ENCODE assay signal across 17 cellular contexts in genomic region chr4:147836807-147837206, GRCh38.
A peak's percentile ranks its signal among the peaks of the same experiment; 100 is the strongest.
DNase-seq lines count a peak whose midpoint lies in the region; ATAC-seq and TF ChIP-seq lines count a peak whose summit lies in the region.
"Had no signal": no experiment of that assay in that cellular context is flagged by ENCODE, and none has a peak within 500 bp of the region (broad histone marks: within the 10 kb centered on the region; RNA-seq: fewer than 3 reads in every experiment).

No MANE protein-coding gene starts in this region.

- peaks cover 27% of the 10 kb centered on the region for H3K79me1 ChIP-seq in mesenchymal stem cell (replicated peaks; ENCODE audit: low read length, poor library complexity, severe bottlenecking)

- H2BK15ac ChIP-seq in mesenchymal stem cell (ENCODE audit: low read depth, poor library complexity, severe bottlenecking) = no peak overlapping the region

- H3K4me3 ChIP-seq in breast epithelium (no peak overlapping the region), OCI-LY3 (ENCODE audit: low read length) (peak overlapping the region; percentile 15), mesenchymal stem cell (ENCODE audit: insufficient read depth in 1 of 2, low read depth in 1 of 2, low read length in 2 of 2) (no peak overlapping the region), tibial artery (no peak overlapping the region)
- H3K4me3 ChIP-seq: A549 had no signal

- no peaks in the 10 kb centered on the region for H3K9me3 Mint-ChIP-seq in MCF 10A (ENCODE audit: unreplicated experiment)
- H3K9me3 Mint-ChIP-seq: activated naive CD4-positive, alpha-beta T cell treated with anti-CD3 and anti-CD28 coated beads, Interleukin-2, amount 50 U/mL, for 24 hours; CD4-positive, alpha-beta T cell; nephron progenitor cell had no signal

- no peak overlapping the region for H2AK5ac ChIP-seq in mesenchymal stem cell (ENCODE audit: low read length, severe bottlenecking)

- H3K4ac ChIP-seq in mesenchymal stem cell (ENCODE audit: low read depth in 1 of 2, low read length in 2 of 2) = no peak overlapping the region

- intact Hi-C loops in breast epithelium (cut with DNase I; ENCODE audit: low total_unique reads) = no loop called here
- intact Hi-C loops in MCF 10A (cut with micrococcal nuclease) = loop anchor here (1.0 kb wide), 2 partner anchors 123 to 129 kb away; no protein-coding TSS in a partner anchor
- intact Hi-C loops in tibial artery (cut with DNase I; ENCODE audit: low total_unique reads) = no loop called here

- H3K36me3 ChIP-seq in breast epithelium (no peaks in the 10 kb centered on the region), OCI-LY3 (replicated peaks; ENCODE audit: low read depth, low read length) (no peaks in the 10 kb centered on the region), mesenchymal stem cell (ENCODE audit: control insufficient read depth in 1 of 2, insufficient read depth in 2 of 2, low read depth in 1 of 2, low read length in 2 of 2) (peaks cover 0 to 4% of the 10 kb centered on the region in 2 experiments), tibial artery (peaks cover 0 to 10% (median 6%) of the 10 kb centered on the region in 3 donors)

- no peaks in the 10 kb centered on the region for H3K79me2 ChIP-seq in OCI-LY3 (ENCODE audit: low read length)

- H3K4me1 Mint-ChIP-seq in MCF 10A (ENCODE audit: insufficient read depth, unreplicated experiment) = peaks cover 5% of the 10 kb centered on the region
- H3K4me1 Mint-ChIP-seq: activated naive CD4-positive, alpha-beta T cell treated with anti-CD3 and anti-CD28 coated beads, Interleukin-2, amount 50 U/mL, for 24 hours had no signal

- DNase-seq in breast epithelium (ENCODE audit: low spot score in 2 of 2) = no peak
- DNase-seq in MCF 10A (ENCODE audit: unreplicated experiment) = no peak
- DNase-seq in mesenchymal stem cell = no peak
- DNase-seq in tibial artery = no peak
- no peak for DNase-seq in stimulated activated CD4-positive, alpha-beta T cell treated with anti-CD3 and anti-CD28 coated beads, Interleukin-15, amount 100 ng/mL, for 24 hours
- DNase-seq: activated CD4-positive, alpha-beta T cell treated with anti-CD3 and anti-CD28 coated beads for 48 hours; activated T-cell treated with anti-CD3 and anti-CD28 coated beads for 4 hours; CD4-positive, alpha-beta T cell; nephron progenitor cell; SHP77; stimulated activated CD4-positive, alpha-beta T cell treated with anti-CD3 and anti-CD28 coated beads, Interleukin-4, amount 100 ng/mL, for 4 hours had no signal

- no peak for TF ChIP-seq POLR2A in breast epithelium (IDR thresholded peaks at IDR 0.05)

- H4K91ac ChIP-seq in mesenchymal stem cell (ENCODE audit: low read length) = no peak overlapping the region

- no peak overlapping the region for H3K14ac ChIP-seq in mesenchymal stem cell (ENCODE audit: low read length in 2 of 2)

- H3K27me3 ChIP-seq in breast epithelium = no peaks in the 10 kb centered on the region
- no peaks in the 10 kb centered on the region for H3K27me3 ChIP-seq in OCI-LY3 (ENCODE audit: low read depth, low read length)
- H3K27me3 ChIP-seq in mesenchymal stem cell (ENCODE audit: control insufficient read depth in 1 of 2, insufficient read depth in 1 of 2, low read length in 2 of 2) = no peaks in the 10 kb centered on the region
- H3K27me3 ChIP-seq in tibial artery = no peaks in the 10 kb centered on the region

- H3K4me2 ChIP-seq in OCI-LY3 (ENCODE audit: low read length) = peak overlapping the region; percentile 38
- H3K4me2 ChIP-seq in mesenchymal stem cell (ENCODE audit: low read length, poor library complexity, severe bottlenecking) = no peak overlapping the region
- H3K4me2 ChIP-seq: A549, KMS-11 had no signal

- no peaks in the 10 kb centered on the region for H3K27me3 Mint-ChIP-seq in MCF 10A (ENCODE audit: insufficient read depth, unreplicated experiment)
- H3K27me3 Mint-ChIP-seq: activated naive CD4-positive, alpha-beta T cell treated with anti-CD3 and anti-CD28 coated beads, Interleukin-2, amount 50 U/mL, for 24 hours; CD4-positive, alpha-beta T cell had no signal

- no peak for ATAC-seq in HG03097 (IDR thresholded peaks at IDR 0.05; ENCODE audit: low FRiP score, unreplicated experiment)
- no peak for ATAC-seq in HG02623 (IDR thresholded peaks at IDR 0.05; ENCODE audit: unreplicated experiment)

- H2AFZ ChIP-seq in OCI-LY3 (ENCODE audit: low read depth, low read length) = no peak overlapping the region
- H2AFZ ChIP-seq in mesenchymal stem cell (ENCODE audit: low read depth, low read length) = no peak overlapping the region

- H3K36me3 Mint-ChIP-seq in MCF 10A (ENCODE audit: insufficient read depth, unreplicated experiment) = peaks cover 7% of the 10 kb centered on the region
- H3K36me3 Mint-ChIP-seq: activated naive CD4-positive, alpha-beta T cell treated with anti-CD3 and anti-CD28 coated beads, Interleukin-2, amount 50 U/mL, for 24 hours had no signal

- CTCF ChIA-PET in MCF 10A (lab: Yijun Ruan, JAX) = interaction anchor here (0.6 to 3.2 kb wide), 7 partner anchors 11 to 346 kb away, joined by 3 to 26 read pairs (median 5); partner anchors contain the start of gene ARHGAP10

- POLR2A ChIA-PET in MCF 10A (lab: Yijun Ruan, JAX) = interaction anchor here (1.2 kb wide), 3 partner anchors 10 to 105 kb away, joined by 3 to 4 read pairs (median 3); partner anchors contain the start of gene ARHGAP10

- H3K4me3 Mint-ChIP-seq in MCF 10A (ENCODE audit: unreplicated experiment) = no peak overlapping the region
- H3K4me3 Mint-ChIP-seq: activated naive CD4-positive, alpha-beta T cell treated with anti-CD3 and anti-CD28 coated beads, Interleukin-2, amount 50 U/mL, for 24 hours; CD4-positive, alpha-beta T cell; nephron progenitor cell had no signal

- H4K8ac ChIP-seq in mesenchymal stem cell (ENCODE audit: low read length) = no peak overlapping the region

- BruUV-seq in MCF 10A (replicated peaks; lab: Mats Ljungman, UMichigan) = no TSS peak

- TF ChIP-seq CTCF in breast epithelium (IDR thresholded peaks at IDR 0.05) (no peak), MCF 10A (IDR thresholded peaks at IDR 0.05; ENCODE audit: unreplicated experiment) (no peak), OCI-LY3 (IDR thresholded peaks at IDR 0.05; ENCODE audit: low read depth, low read length) (no peak), tibial artery (IDR thresholded peaks at IDR 0.05) (no peak)

- no peaks in the 10 kb centered on the region for H4K20me1 ChIP-seq in OCI-LY3 (ENCODE audit: insufficient read depth, low read length)

- 95% methylated on average over 6 of the region's 6 CpGs for WGBS in mesenchymal stem cell

- no peak overlapping the region for H2BK5ac ChIP-seq in mesenchymal stem cell (ENCODE audit: low read depth, low read length, poor library complexity, severe bottlenecking)

- H2BK120ac ChIP-seq in mesenchymal stem cell (ENCODE audit: low read depth, low read length) = no peak overlapping the region

- no peak overlapping the region for H3K18ac ChIP-seq in mesenchymal stem cell (ENCODE audit: low read depth in 1 of 2, low read length in 2 of 2)

- H3K9me3 ChIP-seq in breast epithelium (no peaks in the 10 kb centered on the region), OCI-LY3 (ENCODE audit: insufficient read depth, low read length) (no peaks in the 10 kb centered on the region), mesenchymal stem cell (ENCODE audit: control insufficient read depth, low read length) (peaks cover 6% of the 10 kb centered on the region), tibial artery (no peaks in the 10 kb centered on the region)
- H3K9me3 ChIP-seq: A549 had no signal

- H2BK12ac ChIP-seq in mesenchymal stem cell (ENCODE audit: low read length in 2 of 2) = no peak overlapping the region

- no peak overlapping the region for H3K23ac ChIP-seq in mesenchymal stem cell (ENCODE audit: low read length in 2 of 2)

- no peak overlapping the region for H3K27ac Mint-ChIP-seq in MCF 10A (ENCODE audit: low read depth, unreplicated experiment)
- H3K27ac Mint-ChIP-seq: activated naive CD4-positive, alpha-beta T cell treated with anti-CD3 and anti-CD28 coated beads, Interleukin-2, amount 50 U/mL, for 24 hours; CD4-positive, alpha-beta T cell; nephron progenitor cell had no signal

- H3K27ac ChIP-seq in breast epithelium (peak overlapping the region; percentile 68 to 88), OCI-LY3 (ENCODE audit: low read length) (no peak overlapping the region), mesenchymal stem cell (ENCODE audit: low read length, poor library complexity, severe bottlenecking) (no peak overlapping the region), tibial artery (peak overlapping the region; percentile 71 to 86)
- H3K27ac ChIP-seq: A549, KMS-11 had no signal

- H3K4me1 ChIP-seq in breast epithelium (no peaks in the 10 kb centered on the region), OCI-LY3 (ENCODE audit: low read length) (peaks cover 22% of the 10 kb centered on the region), mesenchymal stem cell (ENCODE audit: control insufficient read depth, insufficient read depth, low read depth, low read length) (peaks cover 3% of the 10 kb centered on the region), tibial artery (peaks cover 0 to 93% (median 44%) of the 10 kb centered on the region in 4 donors)

- H3K9ac ChIP-seq in OCI-LY3 (ENCODE audit: low read length) = no peak overlapping the region
- H3K9ac ChIP-seq in mesenchymal stem cell (ENCODE audit: low read length) = peak overlapping the region; percentile 80
- H3K9ac ChIP-seq: KMS-11 had no signal

Comparison
In these comparisons a context has a peak if more than half of its experiments do, and no peak if none do; other contexts are left out.
1. H3K27ac ChIP-seq: peak in breast epithelium (2 of 2) and tibial artery (2 of 2); none in OCI-LY3 (single experiment) and mesenchymal stem cell (single experiment).